11 cellular contexts compared by ENCODE assay signal in genomic region chr9:129994947-129995346, GRCh38. TPM values are rescaled to one million over a fixed set of nuclear protein-coding genes. Genes with fewer than 3 reads are reported as not detected.
DNase-seq lines count a peak whose midpoint lies in the region; ATAC-seq and TF ChIP-seq lines count a peak whose summit lies in the region.
"Had no signal": no experiment of that assay in that cellular context is flagged by ENCODE, and none has a peak within 500 bp of the region (broad histone marks: within the 10 kb centered on the region; RNA-seq: fewer than 3 reads in every experiment).

No MANE protein-coding gene starts in this region.

- no peaks in the 10 kb centered on the region for H3K9me3 ChIP-seq in CD8-positive, alpha-beta memory T cell (ENCODE audit: low read length)
- H3K9me3 ChIP-seq in esophagus squamous epithelium: no peaks in the 10 kb centered on the region
- no peaks in the 10 kb centered on the region for H3K9me3 ChIP-seq in spleen
- H3K9me3 ChIP-seq: prostate gland had no signal

- no peaks in the 10 kb centered on the region for H3K27me3 Mint-ChIP-seq in CD8-positive, alpha-beta memory T cell
- H3K27me3 Mint-ChIP-seq in WTC11 (ENCODE audit: low read depth): no peaks in the 10 kb centered on the region

- peak overlapping the region; percentile 0 to 98 (median 92) for H3K27ac Mint-ChIP-seq in CD8-positive, alpha-beta memory T cell
- peak overlapping the region; percentile 61; the same call in 1 of the 2 replicates for H3K27ac Mint-ChIP-seq in WTC11

- intact Hi-C loops in esophagus squamous epithelium (cut with DNase I) (no loop called here), spleen (cut with DNase I; ENCODE audit: low total_unique reads) (no loop called here)

- peak overlapping the region; percentile 28 to 80 (median 70) for H3K4me3 Mint-ChIP-seq in CD8-positive, alpha-beta memory T cell
- no peak overlapping the region for H3K4me3 Mint-ChIP-seq in WTC11

- CTCF ChIA-PET in CD8-positive, alpha-beta memory T cell (lab: Charles Lee): interaction anchor here (1.2 to 2.8 kb wide), 3 partner anchors 44 to 110 kb away, joined by 3 to 11 read pairs (median 3); no protein-coding TSS in a partner anchor
- CTCF ChIA-PET in WTC11 (lab: Charles Lee): no interaction called here

- 31 to 45% methylated on average over 4 of the region's 4 CpGs for WGBS in esophagus squamous epithelium, 2 donors
- WGBS in spleen, 5 donors: 44 to 56% (median 54%) methylated on average over 4 of the region's 4 CpGs

- POLR2A ChIA-PET in CD8-positive, alpha-beta memory T cell (lab: Charles Lee): interaction anchor here (0.9 kb wide), 1 partner anchor 38 kb away, joined by 3 read pairs; no protein-coding TSS in a partner anchor
- POLR2A ChIA-PET in WTC11 (lab: Charles Lee): interaction anchor here (0.6 kb wide), 1 partner anchor 10 kb away, joined by 5 read pairs; no protein-coding TSS in a partner anchor

- ATAC-seq in WTC11 (no peak), GM18870 (IDR thresholded peaks at IDR 0.05; ENCODE audit: unreplicated experiment) (no peak)

- H3K4me1 ChIP-seq in CD8-positive, alpha-beta memory T cell (ENCODE audit: insufficient read depth, low read length): peaks cover 76% of the 10 kb centered on the region
- H3K4me1 ChIP-seq in esophagus squamous epithelium (peaks cover 21 to 73% (median 32%) of the 10 kb centered on the region in 3 donors), spleen (peaks cover 32 to 99% (median 91%) of the 10 kb centered on the region in 6 donors)
- H3K4me1 ChIP-seq: prostate gland had no signal

- no peaks in the 10 kb centered on the region for H3K9me3 Mint-ChIP-seq in CD8-positive, alpha-beta memory T cell
- H3K9me3 Mint-ChIP-seq in WTC11: no peaks in the 10 kb centered on the region

- H3K27me3 ChIP-seq in CD8-positive, alpha-beta memory T cell (ENCODE audit: insufficient read depth, low read length, poor library complexity, severe bottlenecking): no peaks in the 10 kb centered on the region
- H3K27me3 ChIP-seq in esophagus squamous epithelium: no peaks in the 10 kb centered on the region
- H3K27me3 ChIP-seq in spleen (replicated peaks in 1 of 7): no peaks in the 10 kb centered on the region

- TF ChIP-seq POLR2A in esophagus squamous epithelium (IDR thresholded peaks at IDR 0.05) (no peak), spleen (IDR thresholded peaks at IDR 0.05) (no peak)

- TF ChIP-seq CTCF in WTC11 (IDR thresholded peaks at IDR 0.05): no peak
- TF ChIP-seq CTCF in esophagus squamous epithelium (IDR thresholded peaks at IDR 0.05): no peak
- no peak for TF ChIP-seq CTCF in spleen (IDR thresholded peaks at IDR 0.05 in 8 of 11, conservative IDR thresholded peaks at IDR 0.05 in 3 of 11)

- H3K4me3 ChIP-seq in CD8-positive, alpha-beta memory T cell (ENCODE audit: low read length): no peak overlapping the region
- H3K4me3 ChIP-seq in esophagus squamous epithelium: no peak overlapping the region
- peak overlapping the region in 1 of 8 donors; percentile 30 for H3K4me3 ChIP-seq in spleen
- H3K4me3 ChIP-seq: prostate gland had no signal

- peaks cover 5% of the 10 kb centered on the region for H3K36me3 ChIP-seq in CD8-positive, alpha-beta memory T cell (ENCODE audit: insufficient read depth, low read length)
- H3K36me3 ChIP-seq in esophagus squamous epithelium (peaks cover 0 to 12% (median 0%) of the 10 kb centered on the region in 3 donors), spleen (peaks cover 0 to 26% (median 6%) of the 10 kb centered on the region in 6 donors)
- H3K36me3 ChIP-seq: prostate gland had no signal

- H3K4me1 Mint-ChIP-seq in CD8-positive, alpha-beta memory T cell: peaks cover 63 to 81% (median 75%) of the 10 kb centered on the region in 3 donors
- H3K4me1 Mint-ChIP-seq in WTC11: peaks cover 17% of the 10 kb centered on the region

- H3K27ac ChIP-seq in CD8-positive, alpha-beta memory T cell (ENCODE audit: low read depth, low read length): peak overlapping the region; percentile 47
- H3K27ac ChIP-seq in esophagus squamous epithelium: peak overlapping the region; percentile 45 to 89 (median 81)
- H3K27ac ChIP-seq in spleen: peak overlapping the region in 7 of 8 donors; percentile 66 to 91 (median 86)

- no peak for DNase-seq in CD8-positive, alpha-beta memory T cell
- DNase-seq in WTC11 (ENCODE audit: low spot score) (no peak), esophagus squamous epithelium (lab: John Stamatoyannopoulos, UW) (no peak), spleen (no peak), cerebellar cortex (ENCODE audit: low spot score) (no peak), NCI-H187 treated with DMSO at 0.1 percent for 48 hours (lab: John Stamatoyannopoulos, UW) (no peak), OCI-M2 (lab: John Stamatoyannopoulos, UW; ENCODE audit: unreplicated experiment) (no peak)
- DNase-seq: activated effector memory CD4-positive, alpha-beta T cell treated with Interleukin-2 at 50 U/mL for 16 hours; NCI-H748 treated with DMSO at 0.1 percent for 48 hours had no signal

- H3K36me3 Mint-ChIP-seq in CD8-positive, alpha-beta memory T cell: peaks cover 13 to 49% (median 14%) of the 10 kb centered on the region in 3 donors
- peaks cover 6% of the 10 kb centered on the region for H3K36me3 Mint-ChIP-seq in WTC11

TF ChIP-seq in WTC11, 78 proteins besides CTCF, POLR2A, EP300 and RAD21 (continues in another document):
- no peak for TF ChIP-seq JUN (CRISPR knock-in tag; IDR thresholded peaks at IDR 0.05)
- no peak for TF ChIP-seq TCF7 (CRISPR knock-in tag; IDR thresholded peaks at IDR 0.05; ENCODE audit: low read depth)
- TF ChIP-seq IRF2 (CRISPR knock-in tag; IDR thresholded peaks at IDR 0.05; ENCODE audit: borderline replicate concordance, low read depth): no peak
- TF ChIP-seq, protein P1, sequence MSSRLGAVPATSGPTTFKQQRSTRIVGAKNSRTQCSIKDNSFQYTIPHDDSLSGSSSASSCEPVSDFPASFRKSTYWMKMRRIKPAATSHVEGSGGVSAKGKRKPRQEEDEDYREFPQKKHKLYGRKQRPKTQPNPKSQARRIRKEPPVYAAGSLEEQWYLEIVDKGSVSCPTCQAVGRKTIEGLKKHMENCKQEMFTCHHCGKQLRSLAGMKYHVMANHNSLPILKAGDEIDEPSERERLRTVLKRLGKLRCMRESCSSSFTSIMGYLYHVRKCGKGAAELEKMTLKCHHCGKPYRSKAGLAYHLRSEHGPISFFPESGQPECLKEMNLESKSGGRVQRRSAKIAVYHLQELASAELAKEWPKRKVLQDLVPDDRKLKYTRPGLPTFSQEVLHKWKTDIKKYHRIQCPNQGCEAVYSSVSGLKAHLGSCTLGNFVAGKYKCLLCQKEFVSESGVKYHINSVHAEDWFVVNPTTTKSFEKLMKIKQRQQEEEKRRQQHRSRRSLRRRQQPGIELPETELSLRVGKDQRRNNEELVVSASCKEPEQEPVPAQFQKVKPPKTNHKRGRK (CRISPR knock-in tag; IDR thresholded peaks at IDR 0.05; ENCODE audit: borderline replicate concordance): no peak
- TF ChIP-seq, protein P2, sequence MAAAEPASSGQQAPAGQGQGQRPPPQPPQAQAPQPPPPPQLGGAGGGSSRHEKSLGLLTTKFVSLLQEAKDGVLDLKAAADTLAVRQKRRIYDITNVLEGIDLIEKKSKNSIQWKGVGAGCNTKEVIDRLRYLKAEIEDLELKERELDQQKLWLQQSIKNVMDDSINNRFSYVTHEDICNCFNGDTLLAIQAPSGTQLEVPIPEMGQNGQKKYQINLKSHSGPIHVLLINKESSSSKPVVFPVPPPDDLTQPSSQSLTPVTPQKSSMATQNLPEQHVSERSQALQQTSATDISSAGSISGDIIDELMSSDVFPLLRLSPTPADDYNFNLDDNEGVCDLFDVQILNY (CRISPR knock-in tag; IDR thresholded peaks at IDR 0.05): no peak
- TF ChIP-seq AR (CRISPR knock-in tag; IDR thresholded peaks at IDR 0.05): no peak
- TF ChIP-seq, protein P3, sequence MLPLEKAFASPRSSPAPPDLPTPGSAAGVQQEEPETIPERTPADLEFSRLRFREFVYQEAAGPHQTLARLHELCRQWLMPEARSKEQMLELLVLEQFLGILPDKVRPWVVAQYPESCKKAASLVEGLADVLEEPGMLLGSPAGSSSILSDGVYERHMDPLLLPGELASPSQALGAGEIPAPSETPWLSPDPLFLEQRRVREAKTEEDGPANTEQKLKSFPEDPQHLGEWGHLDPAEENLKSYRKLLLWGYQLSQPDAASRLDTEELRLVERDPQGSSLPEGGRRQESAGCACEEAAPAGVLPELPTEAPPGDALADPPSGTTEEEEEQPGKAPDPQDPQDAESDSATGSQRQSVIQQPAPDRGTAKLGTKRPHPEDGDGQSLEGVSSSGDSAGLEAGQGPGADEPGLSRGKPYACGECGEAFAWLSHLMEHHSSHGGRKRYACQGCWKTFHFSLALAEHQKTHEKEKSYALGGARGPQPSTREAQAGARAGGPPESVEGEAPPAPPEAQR (CRISPR knock-in tag; IDR thresholded peaks at IDR 0.05): no peak

RNA-seq across cellular contexts. Expression of gene FNBP1, which starts 48.0 kb away (rescaled TPM):
- 100 to 1,000 TPM; 226 to 230 TPM for total RNA-seq in CD8-positive, alpha-beta memory T cell
- polyA plus RNA-seq in CD8-positive, alpha-beta memory T cell: 176 TPM
- 38.1 to 43.6 TPM (median 38.4 TPM) in 3 replicates for total RNA-seq in WTC11 (2021)
- 10 to 100 TPM; 19.7 to 47.7 (median 26.2) TPM for total RNA-seq in esophagus squamous epithelium
- 100 to 1,000 TPM; 132 to 156 (median 148) TPM for total RNA-seq in spleen
- polyA plus RNA-seq in spleen: 10 to 100 TPM; 40.6 to 55.6 (median 54.9) TPM

RNA-seq across cellular contexts. Expression of gene GPR107, which starts 58.8 kb away (rescaled TPM):
- total RNA-seq in CD8-positive, alpha-beta memory T cell: 10 to 100 TPM; 21.3 to 21.4 TPM
- 4.2 TPM for polyA plus RNA-seq in CD8-positive, alpha-beta memory T cell
- total RNA-seq in WTC11 (2021): 33.2 to 36.4 TPM (median 34.7 TPM) in 3 replicates
- total RNA-seq in esophagus squamous epithelium: 10 to 100 TPM; 18.9 to 27.0 (median 23.2) TPM
- 10 to 100 TPM; 25.2 to 42.8 (median 30.5) TPM for total RNA-seq in spleen
- 1 to 10 TPM; 3.9 to 7.4 (median 4.3) TPM for polyA plus RNA-seq in spleen
